Comparison of ENCODE assay signal across 13 cellular contexts in genomic region chr5:159175547-159175946, GRCh38. TPM values are rescaled to one million over a fixed set of nuclear protein-coding genes. Genes with fewer than 3 reads are reported as not detected.
A peak's percentile ranks its signal among the peaks of the same experiment; 100 is the strongest.
DNase-seq lines count a peak whose midpoint lies in the region; ATAC-seq, FAIRE-seq and TF ChIP-seq lines count a peak whose summit lies in the region.
"Had no signal": no experiment of that assay in that cellular context is flagged by ENCODE, and none has a peak within 500 bp of the region (broad histone marks: within the 10 kb centered on the region; RNA-seq: fewer than 3 reads in every experiment).

No MANE protein-coding gene starts in this region.

- peak overlapping the region in 1 of 2 donors; percentile 50 for H3K27ac ChIP-seq in breast epithelium
- peak overlapping the region; percentile 41 for H3K27ac ChIP-seq in astrocyte (ENCODE audit: low read depth, low read length)
- H3K27ac ChIP-seq in uterus, result peak overlapping the region; percentile 7 to 13

- ATAC-seq in HG03442 (IDR thresholded peaks at IDR 0.05; ENCODE audit: unreplicated experiment), result no peak
- ATAC-seq: GM12878 had no signal

- H3K27me3 Mint-ChIP-seq in MCF 10A (ENCODE audit: insufficient read depth, unreplicated experiment), result no peaks in the 10 kb centered on the region
- H3K27me3 Mint-ChIP-seq in astrocyte (ENCODE audit: low read depth, unreplicated experiment), result no peaks in the 10 kb centered on the region
- no peaks in the 10 kb centered on the region for H3K27me3 Mint-ChIP-seq in immature natural killer cell (ENCODE audit: low read depth in 3 of 3)

- H3K27ac Mint-ChIP-seq in MCF 10A (ENCODE audit: low read depth, unreplicated experiment), result peak overlapping the region; percentile 96
- H3K27ac Mint-ChIP-seq in astrocyte (ENCODE audit: unreplicated experiment), result peak overlapping the region; percentile 58
- H3K27ac Mint-ChIP-seq in immature natural killer cell, result peak overlapping the region; percentile 41 to 75 (median 64)

- TF ChIP-seq POLR2A in breast epithelium (IDR thresholded peaks at IDR 0.05) (no peak), uterus (IDR thresholded peaks at IDR 0.05) (no peak)

- no peak overlapping the region for H2AFZ ChIP-seq in astrocyte (ENCODE audit: low read depth, low read length)

- no peak overlapping the region for H3K4me2 ChIP-seq in astrocyte (ENCODE audit: low read length)

- H3K36me3 Mint-ChIP-seq in MCF 10A (ENCODE audit: insufficient read depth, unreplicated experiment) (peaks cover 95% of the 10 kb centered on the region), astrocyte (ENCODE audit: low read depth, unreplicated experiment) (peaks cover 3% of the 10 kb centered on the region), immature natural killer cell (peaks cover 8 to 16% (median 12%) of the 10 kb centered on the region in 3 donors)

- peaks cover 48% of the 10 kb centered on the region for H3K4me1 Mint-ChIP-seq in MCF 10A (ENCODE audit: insufficient read depth, unreplicated experiment)
- peaks cover 21% of the 10 kb centered on the region for H3K4me1 Mint-ChIP-seq in astrocyte (ENCODE audit: low read depth, unreplicated experiment)
- H3K4me1 Mint-ChIP-seq in immature natural killer cell, result peaks cover 13 to 52% of the 10 kb centered on the region in 2 donors

- no peaks in the 10 kb centered on the region for H3K36me3 ChIP-seq in breast epithelium
- H3K36me3 ChIP-seq in astrocyte (ENCODE audit: insufficient read depth, low read length), result peaks cover 10% of the 10 kb centered on the region
- no peaks in the 10 kb centered on the region for H3K36me3 ChIP-seq in uterus

- H3K9me3 Mint-ChIP-seq in MCF 10A (ENCODE audit: unreplicated experiment), result no peaks in the 10 kb centered on the region
- no peaks in the 10 kb centered on the region for H3K9me3 Mint-ChIP-seq in astrocyte (ENCODE audit: unreplicated experiment)
- no peaks in the 10 kb centered on the region for H3K9me3 Mint-ChIP-seq in immature natural killer cell

- TF ChIP-seq CTCF in MCF 10A (IDR thresholded peaks at IDR 0.05; ENCODE audit: unreplicated experiment) (no peak), breast epithelium (IDR thresholded peaks at IDR 0.05) (no peak), astrocyte (IDR thresholded peaks at IDR 0.05; ENCODE audit: insufficient read depth, low read depth, low read length) (no peak), uterus (IDR thresholded peaks at IDR 0.05) (no peak), GM10266 (IDR thresholded peaks at IDR 0.05; ENCODE audit: control insufficient read depth, insufficient read depth, low read depth, missing control alignments) (no peak)

- no TSS peak for BruUV-seq in MCF 10A (replicated peaks; lab: Mats Ljungman, UMichigan)

- CTCF ChIA-PET in MCF 10A (lab: Yijun Ruan, JAX), result interaction anchor here (0.7 to 2.5 kb wide), 3 partner anchors 12 to 19 kb away, joined by 3 to 10 read pairs (median 4); no protein-coding TSS in a partner anchor

- H3K4me3 ChIP-seq in breast epithelium (no peak overlapping the region), astrocyte (ENCODE audit: insufficient read depth, low read depth, low read length) (no peak overlapping the region), uterus (no peak overlapping the region)
- H3K4me3 ChIP-seq: GM12878, lung, skin epidermis had no signal

- H3K4me3 Mint-ChIP-seq in MCF 10A (ENCODE audit: unreplicated experiment) (no peak overlapping the region), astrocyte (ENCODE audit: unreplicated experiment) (no peak overlapping the region), immature natural killer cell (peak overlapping the region in 2 of 5 donors; percentile 4 to 12)

- POLR2A ChIA-PET in MCF 10A (lab: Yijun Ruan, JAX), result interaction anchor here (0.6 to 15.4 kb wide), 17 partner anchors 9 to 132 kb away, joined by 3 to 185 read pairs (median 6); partner anchors contain the start of gene RNF145

- peaks cover 46% of the 10 kb centered on the region for H3K79me2 ChIP-seq in astrocyte (ENCODE audit: insufficient read depth, low read length)

- no peaks in the 10 kb centered on the region for H3K4me1 ChIP-seq in breast epithelium
- H3K4me1 ChIP-seq in astrocyte (ENCODE audit: insufficient read depth, low read length), result peaks cover 23% of the 10 kb centered on the region
- H3K4me1 ChIP-seq in uterus, result peaks cover 0 to 8% of the 10 kb centered on the region in 2 donors

- H3K9ac ChIP-seq in astrocyte (ENCODE audit: low read length), result no peak overlapping the region

- FAIRE-seq in astrocyte (lab: Jason Lieb, UNC), result no peak
- FAIRE-seq: GM12878 had no signal

- no peaks in the 10 kb centered on the region for H4K20me1 ChIP-seq in astrocyte (ENCODE audit: insufficient read depth, low read length)

- no peaks in the 10 kb centered on the region for H3K27me3 ChIP-seq in breast epithelium
- H3K27me3 ChIP-seq in astrocyte (ENCODE audit: insufficient read depth, low read length), result no peaks in the 10 kb centered on the region
- H3K27me3 ChIP-seq in uterus, result no peaks in the 10 kb centered on the region

- DNase-seq in MCF 10A (ENCODE audit: unreplicated experiment), result no peak
- DNase-seq in breast epithelium (ENCODE audit: low spot score in 2 of 2), result no peak
- DNase-seq in astrocyte (ENCODE audit: low read depth), result peak; percentile 44
- DNase-seq in immature natural killer cell, result no peak
- no peak for DNase-seq in uterus
- no peak for DNase-seq in GM10266 (ENCODE audit: extremely low spot score)
- no peak for DNase-seq in occipital lobe (lab: John Stamatoyannopoulos, UW)
- DNase-seq: activated effector memory CD4-positive, alpha-beta T cell treated with Interleukin-2 at 50 U/mL for 16 hours; NCI-H69 had no signal

- intact Hi-C loops in MCF 10A (cut with micrococcal nuclease), result no loop called here
- intact Hi-C loops in breast epithelium (cut with DNase I; ENCODE audit: low total_unique reads), result no loop called here
- intact Hi-C loops in uterus (cut with DNase I; ENCODE audit: low total_unique reads), result no loop called here

- no peaks in the 10 kb centered on the region for H3K9me3 ChIP-seq in breast epithelium
- H3K9me3 ChIP-seq in astrocyte (ENCODE audit: insufficient read depth, low read depth, low read length), result no peaks in the 10 kb centered on the region
- no peaks in the 10 kb centered on the region for H3K9me3 ChIP-seq in uterus

RNA-seq across cellular contexts. Expression of gene RNF145, which starts 33.8 kb away (rescaled TPM):
- total RNA-seq in MCF 10A (2022) (122 and 157 TPM in 2 replicates), breast epithelium (10 to 100 TPM; 40.5 to 68.2 (median 41.3) TPM), astrocyte (48.0 and 54.0 TPM in 2 replicates), uterus (10 to 100 TPM; 20.2 to 78.2 (median 73.6) TPM), occipital lobe (128 TPM)
- polyA plus RNA-seq in immature natural killer cell, result 10 to 100 TPM in 1 of 3 donors, 1 to 10 TPM in 2; 4.3 to 11.1 (median 5.9) TPM
